7 cellular contexts compared by ENCODE assay signal in the genomic region with DNA sequence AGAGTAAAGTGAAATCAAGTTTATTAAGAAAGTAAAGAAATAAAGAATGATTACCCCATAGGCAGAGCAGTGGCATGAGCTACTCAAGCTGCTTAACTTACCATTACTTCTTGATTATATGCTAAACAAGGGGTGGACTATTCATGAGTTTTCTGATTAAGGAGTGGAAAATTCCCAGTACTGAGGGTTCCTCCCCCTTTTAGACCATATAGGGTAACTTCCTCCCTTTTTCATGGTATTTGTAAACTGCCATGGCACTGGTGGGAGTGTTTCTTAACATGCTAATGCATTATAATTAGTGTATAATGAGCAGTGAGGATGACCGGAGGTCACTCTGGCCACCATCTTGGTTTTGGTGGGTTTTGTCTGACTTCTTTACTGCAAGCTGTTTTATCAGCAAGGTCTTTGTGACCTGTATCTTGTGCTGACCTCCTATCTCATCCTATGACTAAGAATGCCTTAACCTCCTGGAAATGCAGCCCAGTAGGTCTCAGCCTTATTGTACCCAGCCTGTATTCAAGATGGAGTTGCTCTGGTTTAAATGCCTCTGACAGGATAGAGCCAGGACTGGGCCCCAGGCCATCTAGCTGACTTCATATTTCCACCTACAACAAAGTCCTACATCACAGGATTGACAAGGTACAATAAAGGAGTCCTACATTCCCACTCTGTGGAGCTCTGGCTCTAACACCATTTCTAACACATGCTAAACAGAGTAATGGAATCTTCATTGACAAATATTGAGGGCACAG.
"Had no signal": no experiment of that assay in that cellular context is flagged by ENCODE, and none has a peak within 500 bp of the region (broad histone marks: within the 10 kb centered on the region; RNA-seq: fewer than 3 reads in every experiment).

No MANE protein-coding gene starts in this region.

- H3K36me3 Mint-ChIP-seq: IgD-negative memory B cell had no signal

- H3K4me3 ChIP-seq: GM23338 had no signal

- H2AFZ ChIP-seq: GM23338 had no signal

- H3K9me3 Mint-ChIP-seq: GM23338, H9, IgD-negative memory B cell had no signal

- H3K4me3 Mint-ChIP-seq: GM23338, H9, IgD-negative memory B cell had no signal

- H3K27ac ChIP-seq: HL-60 had no signal

- H3K4me2 ChIP-seq: GM23338 had no signal

- H3K27ac Mint-ChIP-seq: GM23338, H9, IgD-negative memory B cell had no signal

- ATAC-seq: HepG2 had no signal

- DNase-seq: H9, HCEC 1CT, KG1 had no signal

- H3K4me1 Mint-ChIP-seq: IgD-negative memory B cell had no signal
